In the genomic region with DNA sequence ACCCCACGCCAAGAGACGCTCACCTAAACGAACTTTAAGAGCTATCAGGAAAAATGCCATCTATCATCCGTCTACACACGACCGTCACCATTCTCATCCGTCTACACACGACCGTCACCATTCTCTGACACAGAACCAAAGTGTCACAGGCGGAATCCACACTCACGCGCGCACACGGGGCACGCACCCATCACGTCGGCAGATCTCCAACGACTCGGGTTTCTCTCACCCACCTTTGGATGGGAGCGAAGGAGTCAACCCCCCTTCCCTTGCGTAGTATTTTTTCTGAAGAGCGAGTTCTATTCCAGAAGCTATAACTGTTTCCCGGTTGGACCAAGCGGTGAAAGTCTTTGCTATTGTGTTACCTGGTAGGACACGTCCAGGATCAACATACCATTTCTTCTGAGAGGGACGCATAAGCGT, we compare ENCODE assay signal across 8 cellular contexts. TPM values are rescaled to one million over a fixed set of nuclear protein-coding genes. Genes with fewer than 3 reads are reported as not detected.
DNase-seq lines count a peak whose midpoint lies in the region; ATAC-seq and TF ChIP-seq lines count a peak whose summit lies in the region.

No MANE protein-coding gene starts in this region.

- peaks cover 34% of the 10 kb centered on the region for H3K4me1 Mint-ChIP-seq in activated CD4-positive, alpha-beta T cell treated with anti-CD3 and anti-CD28 coated beads for 36 hours
- peaks cover 36% of the 10 kb centered on the region for H3K4me1 Mint-ChIP-seq in activated CD4-positive, alpha-beta T cell treated with anti-CD3 and anti-CD28 coated beads, Interleukin-2, amount 10 ng/mL, durations not matched to agents 7 days and 5 days
- H3K4me1 Mint-ChIP-seq in stimulated activated naive B cell treated with anti-CD40 and anti-IgM and Interleukin-4, amounts not matched to agents 10 μg/mL and 1 μg/mL and 100 μg/mL, for 72 hours: peaks cover 32 to 38% of the 10 kb centered on the region in 2 donors

- H3K4me3 ChIP-seq in fibroblast of villous mesenchyme (ENCODE audit: low read depth, low read length) (peak overlapping the region; percentile 95), skin epidermis (peak overlapping the region; percentile 28 to 83 (median 62))

- no peak for ATAC-seq in activated CD4-positive, alpha-beta T cell treated with anti-CD3 and anti-CD28 coated beads for 36 hours
- no peak for ATAC-seq in stimulated activated naive B cell treated with anti-CD40 and anti-IgM and Interleukin-4, amounts not matched to agents 10 μg/mL and 1 μg/mL and 100 μg/mL, for 72 hours (replicated peaks)
- no peak for ATAC-seq in GM19324 (IDR thresholded peaks at IDR 0.05; ENCODE audit: low FRiP score, unreplicated experiment)

- peak overlapping the region; percentile 24 to 98 (median 78) for H3K27ac ChIP-seq in skin epidermis

- intact Hi-C loops in activated CD4-positive, alpha-beta T cell treated with anti-CD3 and anti-CD28 coated beads for 36 hours (cut with DNase I, micrococcal nuclease): loop anchor here (1.0 to 10.0 kb wide), 6 partner anchors 29 to 874 kb away; a partner anchor contains a TSS

- H3K27ac Mint-ChIP-seq in activated CD4-positive, alpha-beta T cell treated with anti-CD3 and anti-CD28 coated beads for 36 hours: no peak overlapping the region
- H3K27ac Mint-ChIP-seq in activated CD4-positive, alpha-beta T cell treated with anti-CD3 and anti-CD28 coated beads, Interleukin-2, amount 10 ng/mL, durations not matched to agents 7 days and 5 days: no peak overlapping the region
- no peak overlapping the region for H3K27ac Mint-ChIP-seq in stimulated activated naive B cell treated with anti-CD40 and anti-IgM and Interleukin-4, amounts not matched to agents 10 μg/mL and 1 μg/mL and 100 μg/mL, for 72 hours

- POLR2A ChIA-PET in activated CD4-positive, alpha-beta T cell treated with anti-CD3 and anti-CD28 coated beads for 36 hours (lab: Charles Lee): interaction anchor here (0.5 to 2.9 kb wide), 10 partner anchors 15 to 184 kb away, joined by 3 to 20 read pairs (median 6); no protein-coding TSS in a partner anchor
- POLR2A ChIA-PET in activated CD4-positive, alpha-beta T cell treated with anti-CD3 and anti-CD28 coated beads, Interleukin-2, amount 10 ng/mL, durations not matched to agents 7 days and 5 days (lab: Charles Lee): interaction anchor here (0.7 to 1.5 kb wide), 4 partner anchors 15 to 197 kb away, joined by 3 to 8 read pairs (median 6); no protein-coding TSS in a partner anchor

- H3K36me3 Mint-ChIP-seq in activated CD4-positive, alpha-beta T cell treated with anti-CD3 and anti-CD28 coated beads for 36 hours (ENCODE audit: low read depth): peaks cover 32% of the 10 kb centered on the region
- H3K36me3 Mint-ChIP-seq in activated CD4-positive, alpha-beta T cell treated with anti-CD3 and anti-CD28 coated beads, Interleukin-2, amount 10 ng/mL, durations not matched to agents 7 days and 5 days (ENCODE audit: low read depth): peaks cover 40% of the 10 kb centered on the region
- peaks cover 36 to 42% of the 10 kb centered on the region in 2 donors for H3K36me3 Mint-ChIP-seq in stimulated activated naive B cell treated with anti-CD40 and anti-IgM and Interleukin-4, amounts not matched to agents 10 μg/mL and 1 μg/mL and 100 μg/mL, for 72 hours

- in situ Hi-C loops in G401 (cut with HindIII; ENCODE audit: low sequenced_read_pairs): no loop called here

- CTCF ChIA-PET in activated CD4-positive, alpha-beta T cell treated with anti-CD3 and anti-CD28 coated beads for 36 hours (lab: Charles Lee): interaction anchor here (1.0 to 1.8 kb wide), 9 partner anchors 11 to 99 kb away, joined by 3 to 7 read pairs (median 4); no protein-coding TSS in a partner anchor
- CTCF ChIA-PET in activated CD4-positive, alpha-beta T cell treated with anti-CD3 and anti-CD28 coated beads, Interleukin-2, amount 10 ng/mL, durations not matched to agents 7 days and 5 days (lab: Charles Lee): interaction anchor here (1.0 to 2.6 kb wide), 7 partner anchors 11 to 88 kb away, joined by 3 to 12 read pairs (median 4); no protein-coding TSS in a partner anchor

- no peaks in the 10 kb centered on the region for H3K9me3 Mint-ChIP-seq in activated CD4-positive, alpha-beta T cell treated with anti-CD3 and anti-CD28 coated beads for 36 hours (ENCODE audit: low read depth)
- H3K9me3 Mint-ChIP-seq in activated CD4-positive, alpha-beta T cell treated with anti-CD3 and anti-CD28 coated beads, Interleukin-2, amount 10 ng/mL, durations not matched to agents 7 days and 5 days: peaks cover 12% of the 10 kb centered on the region
- peaks cover 0 to under 1% of the 10 kb centered on the region in 2 donors for H3K9me3 Mint-ChIP-seq in stimulated activated naive B cell treated with anti-CD40 and anti-IgM and Interleukin-4, amounts not matched to agents 10 μg/mL and 1 μg/mL and 100 μg/mL, for 72 hours

- no peak overlapping the region for H3K4me3 Mint-ChIP-seq in activated CD4-positive, alpha-beta T cell treated with anti-CD3 and anti-CD28 coated beads for 36 hours
- no peak overlapping the region for H3K4me3 Mint-ChIP-seq in activated CD4-positive, alpha-beta T cell treated with anti-CD3 and anti-CD28 coated beads, Interleukin-2, amount 10 ng/mL, durations not matched to agents 7 days and 5 days
- H3K4me3 Mint-ChIP-seq in stimulated activated naive B cell treated with anti-CD40 and anti-IgM and Interleukin-4, amounts not matched to agents 10 μg/mL and 1 μg/mL and 100 μg/mL, for 72 hours: no peak overlapping the region

- DNase-seq in activated CD4-positive, alpha-beta T cell treated with anti-CD3 and anti-CD28 coated beads for 36 hours: peak; percentile 64
- no peak for DNase-seq in activated CD4-positive, alpha-beta T cell treated with anti-CD3 and anti-CD28 coated beads for 1 hour
- DNase-seq in activated CD4-positive, alpha-beta T cell treated with anti-CD3 and anti-CD28 coated beads, Interleukin-2, amount 10 ng/mL, durations not matched to agents 7 days and 5 days: peak; percentile 31
- DNase-seq in fibroblast of villous mesenchyme (ENCODE audit: low read depth) (no peak), G401 (ENCODE audit: low spot score) (no peak)
- DNase-seq in stimulated activated naive B cell treated with anti-CD40 and anti-IgM and Interleukin-4, amounts not matched to agents 10 μg/mL and 1 μg/mL and 100 μg/mL, for 72 hours: no peak

- no peaks in the 10 kb centered on the region for H3K27me3 Mint-ChIP-seq in activated CD4-positive, alpha-beta T cell treated with anti-CD3 and anti-CD28 coated beads for 36 hours
- no peaks in the 10 kb centered on the region for H3K27me3 Mint-ChIP-seq in activated CD4-positive, alpha-beta T cell treated with anti-CD3 and anti-CD28 coated beads, Interleukin-2, amount 10 ng/mL, durations not matched to agents 7 days and 5 days
- no peaks in the 10 kb centered on the region for H3K27me3 Mint-ChIP-seq in stimulated activated naive B cell treated with anti-CD40 and anti-IgM and Interleukin-4, amounts not matched to agents 10 μg/mL and 1 μg/mL and 100 μg/mL, for 72 hours

- no peak for TF ChIP-seq CTCF in fibroblast of villous mesenchyme (IDR thresholded peaks at IDR 0.05; ENCODE audit: insufficient read depth, low read depth, low read length)

RNA-seq across cellular contexts. Expression of a gene that starts 0.9 kb away (rescaled TPM):
- total RNA-seq in activated CD4-positive, alpha-beta T cell treated with anti-CD3 and anti-CD28 coated beads for 36 hours: 1 to 10 TPM; 7.3 to 9.2 TPM
- total RNA-seq in activated CD4-positive, alpha-beta T cell treated with anti-CD3 and anti-CD28 coated beads, Interleukin-2, amount 10 ng/mL, durations not matched to agents 7 days and 5 days: 10 to 100 TPM; 11.3 to 12.3 TPM
- total RNA-seq in fibroblast of villous mesenchyme: 29.6 and 35.8 TPM in 2 replicates
- not detected in 2 replicates for total RNA-seq in G401 (2014; rRNA removed; shearing (Covaris generic))

Comparison
In these comparisons a context has a peak if more than half of its experiments do, and no peak if none do; other contexts are left out.
1. DNase-seq: peak in activated CD4-positive, alpha-beta T cell treated with anti-CD3 and anti-CD28 coated beads for 36 hours (single experiment) and activated CD4-positive, alpha-beta T cell treated with anti-CD3 and anti-CD28 coated beads, Interleukin-2, amount 10 ng/mL, durations not matched to agents 7 days and 5 days (single experiment); none in activated CD4-positive, alpha-beta T cell treated with anti-CD3 and anti-CD28 coated beads for 1 hour (single experiment), fibroblast of villous mesenchyme (single experiment), G401 (single experiment) and stimulated activated naive B cell treated with anti-CD40 and anti-IgM and Interleukin-4, amounts not matched to agents 10 μg/mL and 1 μg/mL and 100 μg/mL, for 72 hours (single experiment).